Comparison of ENCODE assay signal across 10 cellular contexts in genomic region chr6:145704153-145704781, GRCh38. TPM values are rescaled to one million over a fixed set of nuclear protein-coding genes. Genes with fewer than 3 reads are reported as not detected.
DNase-seq lines count a peak whose midpoint lies in the region; ATAC-seq and TF ChIP-seq lines count a peak whose summit lies in the region.
"Had no signal": no experiment of that assay in that cellular context is flagged by ENCODE, and none has a peak within 500 bp of the region (broad histone marks: within the 10 kb centered on the region; RNA-seq: fewer than 3 reads in every experiment).

No MANE protein-coding gene starts in this region.

- no peak overlapping the region for H3K9ac ChIP-seq in PC-3 (ENCODE audit: low read length)

- ATAC-seq in PC-3 (no peak), upper lobe of right lung (no peak)
- ATAC-seq: left cardiac atrium had no signal

- H3K4me3 ChIP-seq in right atrium auricular region (no peak overlapping the region), PC-3 (ENCODE audit: low read length) (no peak overlapping the region), fibroblast of pulmonary artery (replicated peaks; ENCODE audit: low read depth, low read length) (no peak overlapping the region), upper lobe of right lung (no peak overlapping the region)

- no peaks in the 10 kb centered on the region for H3F3A ChIP-seq in PC-3 (ENCODE audit: low read length, unreplicated experiment)

- TF ChIP-seq CTCF in right atrium auricular region (IDR thresholded peaks at IDR 0.05) = peak; percentile 33 to 67
- TF ChIP-seq CTCF in PC-3 (conservative IDR thresholded peaks at IDR 0.05; ENCODE audit: low read depth, low read length) = peak; percentile 52
- peak; percentile 33 for TF ChIP-seq CTCF in fibroblast of pulmonary artery (IDR thresholded peaks at IDR 0.05; ENCODE audit: low read length, missing control alignments)
- peak; percentile 64 for TF ChIP-seq CTCF in upper lobe of right lung (IDR thresholded peaks at IDR 0.05)

- no peaks in the 10 kb centered on the region for H4K20me1 ChIP-seq in PC-3 (ENCODE audit: low read length)

- H3K4me2 ChIP-seq in PC-3 (ENCODE audit: low read length) = no peak overlapping the region

- H3K27ac ChIP-seq in right atrium auricular region = no peak overlapping the region
- no peak overlapping the region for H3K27ac ChIP-seq in PC-3 (ENCODE audit: low read length)
- no peak overlapping the region for H3K27ac ChIP-seq in upper lobe of right lung

- H3K79me2 ChIP-seq in PC-3 (ENCODE audit: low read length) = no peaks in the 10 kb centered on the region

- CTCF ChIA-PET in PC-3 (lab: Charles Lee) = interaction anchor here (0.5 to 0.7 kb wide), 3 partner anchors 69 to 951 kb away, joined by 3 to 7 read pairs (median 3); no protein-coding TSS in a partner anchor

- H2AFZ ChIP-seq in PC-3 (ENCODE audit: low read length) = no peak overlapping the region

- DNase-seq in right atrium auricular region (ENCODE audit: low spot score) = no peak
- DNase-seq in cardiac septum (ENCODE audit: low spot score) = no peak
- DNase-seq in PC-3 = peak; percentile 45
- DNase-seq in fibroblast of pulmonary artery (ENCODE audit: low read depth) = peak; percentile 59
- no peak for DNase-seq in upper lobe of right lung
- DNase-seq in islet precursor cell = no peak
- no peak for DNase-seq in glomerular visceral epithelial cell (ENCODE audit: extremely low spot score)
- DNase-seq in activated CD4-positive, alpha-beta T cell treated with anti-CD3 and anti-CD28 coated beads for 48 hours = no peak
- DNase-seq: activated effector memory CD4-positive, alpha-beta T cell treated with Interleukin-2 at 50 U/mL for 16 hours; left cardiac atrium had no signal

- H3K27me3 ChIP-seq in right atrium auricular region (no peaks in the 10 kb centered on the region), PC-3 (ENCODE audit: low read length) (no peaks in the 10 kb centered on the region), upper lobe of right lung (no peaks in the 10 kb centered on the region)

- BruUV-seq in PC-3 (replicated peaks; lab: Mats Ljungman, UMichigan) = no TSS peak

- H3K36me3 ChIP-seq in right atrium auricular region = no peaks in the 10 kb centered on the region
- H3K36me3 ChIP-seq in PC-3 (ENCODE audit: low read depth, low read length) = no peaks in the 10 kb centered on the region
- H3K36me3 ChIP-seq in upper lobe of right lung = no peaks in the 10 kb centered on the region

- H3K4me1 ChIP-seq in right atrium auricular region (no peaks in the 10 kb centered on the region), PC-3 (ENCODE audit: insufficient read depth, low read length) (peaks cover 18% of the 10 kb centered on the region), upper lobe of right lung (no peaks in the 10 kb centered on the region)

- POLR2A ChIA-PET in PC-3 (lab: Charles Lee; ENCODE audit: unreplicated experiment) = no interaction called here

- H3K9me3 ChIP-seq in right atrium auricular region (no peaks in the 10 kb centered on the region), PC-3 (ENCODE audit: low read length) (no peaks in the 10 kb centered on the region), upper lobe of right lung (no peaks in the 10 kb centered on the region)

- no peaks in the 10 kb centered on the region for H3K9me2 ChIP-seq in PC-3 (replicated peaks; ENCODE audit: low read length)

- intact Hi-C loops in cardiac septum (cut with DNase I) = no loop called here
- intact Hi-C loops in PC-3 (cut with micrococcal nuclease) = loop anchor here (1.0 to 10.0 kb wide), 3 partner anchors 70 to 1119 kb away; no protein-coding TSS in a partner anchor
- intact Hi-C loops in upper lobe of right lung (cut with DNase I) = no loop called here

RNA-seq across cellular contexts. Expression of gene EPM2A, which starts 31.1 kb away (rescaled TPM):
- total RNA-seq in right atrium auricular region (10 to 100 TPM; 24.2 to 24.7 TPM), cardiac septum (42.9 TPM), PC-3 (2014; rRNA removed) (2.9 and 4.0 TPM in 2 replicates), upper lobe of right lung (8.1 TPM)

Comparison
In these comparisons a context has a peak if more than half of its experiments do, and no peak if none do; other contexts are left out.
1. DNase-seq: peak in PC-3 (single experiment) and fibroblast of pulmonary artery (single experiment); none in right atrium auricular region (single experiment), cardiac septum (single experiment), upper lobe of right lung (single experiment), islet precursor cell (single experiment), glomerular visceral epithelial cell (single experiment) and activated CD4-positive, alpha-beta T cell treated with anti-CD3 and anti-CD28 coated beads for 48 hours (single experiment).
2. Peak in every context shown above with its lines, with median percentiles within 50 percentile points of each other: CTCF ChIP-seq.